1 cellular context compared by ENCODE assay signal in genomic region chr14:105497671-105498429, GRCh38.
A peak's percentile ranks its signal among the peaks of the same experiment; 100 is the strongest.
TF ChIP-seq lines count a peak whose summit lies in the region.

No MANE protein-coding gene starts in this region.

TF ChIP-seq in HepG2, 621 proteins besides CTCF, POLR2A, EP300 and RAD21 (continues in another document):
- TF ChIP-seq FOXC1 (CRISPR knock-in tag; IDR thresholded peaks at IDR 0.05; ENCODE audit: borderline replicate concordance) (no peak), RFX3 (CRISPR knock-in tag; IDR thresholded peaks at IDR 0.05) (no peak), ZBTB34 (CRISPR knock-in tag; IDR thresholded peaks at IDR 0.05) (no peak), HIVEP1 (CRISPR knock-in tag; IDR thresholded peaks at IDR 0.05) (peak; percentile 29; the same call in 1 of the 2 replicates), ELF4 (CRISPR knock-in tag; IDR thresholded peaks at IDR 0.05; ENCODE audit: borderline replicate concordance) (no peak), CREB3 (CRISPR knock-in tag; IDR thresholded peaks at IDR 0.05) (no peak), PCBP2 (optimal IDR thresholded peaks at IDR 0.05; ENCODE audit: low read depth, low read length, poor library complexity, severe bottlenecking) (no peak), FOXA3 (CRISPR knock-in tag; IDR thresholded peaks at IDR 0.05) (no peak), RXRB (CRISPR knock-in tag; IDR thresholded peaks at IDR 0.05; ENCODE audit: borderline replicate concordance) (no peak), ZSCAN21 (CRISPR knock-in tag; IDR thresholded peaks at IDR 0.05; ENCODE audit: borderline replicate concordance) (no peak), HMGA1 (CRISPR knock-in tag; conservative IDR thresholded peaks at IDR 0.05) (no peak), ZBTB7A (CRISPR knock-in tag; IDR thresholded peaks at IDR 0.05) (no peak), RFX5 (IDR thresholded peaks at IDR 0.05; ENCODE audit: low read depth, low read length) (no peak), CREM (IDR thresholded peaks at IDR 0.05) (no peak), CREM (CRISPR knock-in tag; IDR thresholded peaks at IDR 0.05) (no peak), ZNF746 (CRISPR knock-in tag; IDR thresholded peaks at IDR 0.05) (no peak), RBM22 (optimal IDR thresholded peaks at IDR 0.05; ENCODE audit: low read length) (no peak), KDM2A (CRISPR knock-in tag; IDR thresholded peaks at IDR 0.05; ENCODE audit: borderline replicate concordance, low read depth) (no peak), ZNF616 (CRISPR knock-in tag; IDR thresholded peaks at IDR 0.05; ENCODE audit: low read depth) (no peak), SRSF1 (optimal IDR thresholded peaks at IDR 0.05; ENCODE audit: low read depth, low read length) (no peak), TCF12 (IDR thresholded peaks at IDR 0.05) (no peak), TCF12 (CRISPR knock-in tag; IDR thresholded peaks at IDR 0.05) (no peak), ZNF224 (CRISPR knock-in tag; IDR thresholded peaks at IDR 0.05) (no peak), HOXA5 (CRISPR knock-in tag; IDR thresholded peaks at IDR 0.05) (no peak), ZFP90 (CRISPR knock-in tag; IDR thresholded peaks at IDR 0.05; ENCODE audit: borderline replicate concordance) (no peak), CBX1 (IDR thresholded peaks at IDR 0.05; ENCODE audit: low read depth) (no peak), DMTF1 (CRISPR knock-in tag; IDR thresholded peaks at IDR 0.05) (no peak), ZBTB8A (CRISPR knock-in tag; IDR thresholded peaks at IDR 0.05; ENCODE audit: borderline replicate concordance, low read depth) (no peak), ZNF318 (CRISPR knock-in tag; IDR thresholded peaks at IDR 0.05) (no peak), MAFF (IDR thresholded peaks at IDR 0.05; ENCODE audit: low read depth, low read length) (no peak), EEA1 (CRISPR knock-in tag; IDR thresholded peaks at IDR 0.05; ENCODE audit: borderline replicate concordance) (peak; percentile 28; the same call in 1 of the 2 replicates), HNF4A (CRISPR knock-in tag; IDR thresholded peaks at IDR 0.05) (0 out of 2 replicates have a peak, but pooled peaks have one; percentile 5), ZNF564 (CRISPR knock-in tag; IDR thresholded peaks at IDR 0.05) (no peak), GATAD1 (CRISPR knock-in tag; IDR thresholded peaks at IDR 0.05) (no peak), HNRNPL (IDR thresholded peaks at IDR 0.05; ENCODE audit: low read depth, low read length) (peak; percentile 95), ZNF841 (CRISPR knock-in tag; IDR thresholded peaks at IDR 0.05; ENCODE audit: borderline replicate concordance) (no peak), POLR2AphosphoS5 (IDR thresholded peaks at IDR 0.05; ENCODE audit: low read depth, low read length) (no peak), NFATC3 (CRISPR knock-in tag; IDR thresholded peaks at IDR 0.05) (no peak), ZBTB21 (CRISPR knock-in tag; IDR thresholded peaks at IDR 0.05) (no peak), ZNF816 (CRISPR knock-in tag; IDR thresholded peaks at IDR 0.05; ENCODE audit: borderline replicate concordance) (no peak), ZNF7 (CRISPR knock-in tag; IDR thresholded peaks at IDR 0.05) (no peak), FOXJ3 (CRISPR knock-in tag; IDR thresholded peaks at IDR 0.05; ENCODE audit: borderline replicate concordance) (no peak), ZNF263 (CRISPR knock-in tag; IDR thresholded peaks at IDR 0.05) (peak; percentile 13; the same call in 1 of the 2 replicates)
- TF ChIP-seq, protein P1, sequence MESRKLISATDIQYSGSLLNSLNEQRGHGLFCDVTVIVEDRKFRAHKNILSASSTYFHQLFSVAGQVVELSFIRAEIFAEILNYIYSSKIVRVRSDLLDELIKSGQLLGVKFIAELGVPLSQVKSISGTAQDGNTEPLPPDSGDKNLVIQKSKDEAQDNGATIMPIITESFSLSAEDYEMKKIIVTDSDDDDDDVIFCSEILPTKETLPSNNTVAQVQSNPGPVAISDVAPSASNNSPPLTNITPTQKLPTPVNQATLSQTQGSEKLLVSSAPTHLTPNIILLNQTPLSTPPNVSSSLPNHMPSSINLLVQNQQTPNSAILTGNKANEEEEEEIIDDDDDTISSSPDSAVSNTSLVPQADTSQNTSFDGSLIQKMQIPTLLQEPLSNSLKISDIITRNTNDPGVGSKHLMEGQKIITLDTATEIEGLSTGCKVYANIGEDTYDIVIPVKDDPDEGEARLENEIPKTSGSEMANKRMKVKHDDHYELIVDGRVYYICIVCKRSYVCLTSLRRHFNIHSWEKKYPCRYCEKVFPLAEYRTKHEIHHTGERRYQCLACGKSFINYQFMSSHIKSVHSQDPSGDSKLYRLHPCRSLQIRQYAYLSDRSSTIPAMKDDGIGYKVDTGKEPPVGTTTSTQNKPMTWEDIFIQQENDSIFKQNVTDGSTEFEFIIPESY (CRISPR knock-in tag; IDR thresholded peaks at IDR 0.05): peak; percentile 54; the same call in 1 of the 2 replicates
- TF ChIP-seq, protein P2, sequence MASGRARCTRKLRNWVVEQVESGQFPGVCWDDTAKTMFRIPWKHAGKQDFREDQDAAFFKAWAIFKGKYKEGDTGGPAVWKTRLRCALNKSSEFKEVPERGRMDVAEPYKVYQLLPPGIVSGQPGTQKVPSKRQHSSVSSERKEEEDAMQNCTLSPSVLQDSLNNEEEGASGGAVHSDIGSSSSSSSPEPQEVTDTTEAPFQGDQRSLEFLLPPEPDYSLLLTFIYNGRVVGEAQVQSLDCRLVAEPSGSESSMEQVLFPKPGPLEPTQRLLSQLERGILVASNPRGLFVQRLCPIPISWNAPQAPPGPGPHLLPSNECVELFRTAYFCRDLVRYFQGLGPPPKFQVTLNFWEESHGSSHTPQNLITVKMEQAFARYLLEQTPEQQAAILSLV (CRISPR knock-in tag; IDR thresholded peaks at IDR 0.05; ENCODE audit: borderline replicate concordance): no peak
- TF ChIP-seq, protein P3, sequence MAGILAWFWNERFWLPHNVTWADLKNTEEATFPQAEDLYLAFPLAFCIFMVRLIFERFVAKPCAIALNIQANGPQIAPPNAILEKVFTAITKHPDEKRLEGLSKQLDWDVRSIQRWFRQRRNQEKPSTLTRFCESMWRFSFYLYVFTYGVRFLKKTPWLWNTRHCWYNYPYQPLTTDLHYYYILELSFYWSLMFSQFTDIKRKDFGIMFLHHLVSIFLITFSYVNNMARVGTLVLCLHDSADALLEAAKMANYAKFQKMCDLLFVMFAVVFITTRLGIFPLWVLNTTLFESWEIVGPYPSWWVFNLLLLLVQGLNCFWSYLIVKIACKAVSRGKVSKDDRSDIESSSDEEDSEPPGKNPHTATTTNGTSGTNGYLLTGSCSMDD (CRISPR knock-in tag; IDR thresholded peaks at IDR 0.05): no peak
- TF ChIP-seq, protein P4, sequence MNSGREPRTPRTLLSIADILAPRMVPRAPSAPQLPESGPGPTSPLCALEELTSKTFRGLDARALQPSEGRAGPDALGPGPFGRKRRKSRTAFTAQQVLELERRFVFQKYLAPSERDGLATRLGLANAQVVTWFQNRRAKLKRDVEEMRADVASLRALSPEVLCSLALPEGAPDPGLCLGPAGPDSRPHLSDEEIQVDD (CRISPR knock-in tag; IDR thresholded peaks at IDR 0.05; ENCODE audit: borderline replicate concordance): no peak
- TF ChIP-seq, protein P5, sequence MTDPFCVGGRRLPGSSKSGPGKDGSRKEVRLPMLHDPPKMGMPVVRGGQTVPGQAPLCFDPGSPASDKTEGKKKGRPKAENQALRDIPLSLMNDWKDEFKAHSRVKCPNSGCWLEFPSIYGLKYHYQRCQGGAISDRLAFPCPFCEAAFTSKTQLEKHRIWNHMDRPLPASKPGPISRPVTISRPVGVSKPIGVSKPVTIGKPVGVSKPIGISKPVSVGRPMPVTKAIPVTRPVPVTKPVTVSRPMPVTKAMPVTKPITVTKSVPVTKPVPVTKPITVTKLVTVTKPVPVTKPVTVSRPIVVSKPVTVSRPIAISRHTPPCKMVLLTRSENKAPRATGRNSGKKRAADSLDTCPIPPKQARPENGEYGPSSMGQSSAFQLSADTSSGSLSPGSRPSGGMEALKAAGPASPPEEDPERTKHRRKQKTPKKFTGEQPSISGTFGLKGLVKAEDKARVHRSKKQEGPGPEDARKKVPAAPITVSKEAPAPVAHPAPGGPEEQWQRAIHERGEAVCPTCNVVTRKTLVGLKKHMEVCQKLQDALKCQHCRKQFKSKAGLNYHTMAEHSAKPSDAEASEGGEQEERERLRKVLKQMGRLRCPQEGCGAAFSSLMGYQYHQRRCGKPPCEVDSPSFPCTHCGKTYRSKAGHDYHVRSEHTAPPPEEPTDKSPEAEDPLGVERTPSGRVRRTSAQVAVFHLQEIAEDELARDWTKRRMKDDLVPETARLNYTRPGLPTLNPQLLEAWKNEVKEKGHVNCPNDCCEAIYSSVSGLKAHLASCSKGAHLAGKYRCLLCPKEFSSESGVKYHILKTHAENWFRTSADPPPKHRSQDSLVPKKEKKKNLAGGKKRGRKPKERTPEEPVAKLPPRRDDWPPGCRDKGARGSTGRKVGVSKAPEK (CRISPR knock-in tag; IDR thresholded peaks at IDR 0.05; ENCODE audit: borderline replicate concordance): no peak
